25 cellular contexts compared by ENCODE assay signal in the genomic region with DNA sequence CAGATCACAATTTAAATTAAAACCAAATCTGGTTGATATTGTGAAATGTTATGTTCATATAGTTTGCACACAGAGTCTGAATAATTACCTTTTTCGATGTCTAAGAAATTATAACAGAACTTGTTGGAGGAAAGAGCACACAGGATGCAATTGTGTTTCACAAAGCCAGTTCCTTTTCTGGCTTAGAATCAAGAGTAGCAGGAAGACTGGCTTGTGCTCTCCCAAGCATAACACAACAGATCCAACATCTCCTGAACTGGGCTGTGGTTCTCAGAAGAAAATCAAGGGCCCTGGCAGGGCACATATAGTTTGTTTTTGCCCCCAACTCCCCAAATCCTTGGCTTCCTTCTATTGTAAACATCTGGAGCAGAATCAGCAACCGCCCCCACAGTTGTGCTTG.
DNase-seq lines count a peak whose midpoint lies in the region; ATAC-seq and TF ChIP-seq lines count a peak whose summit lies in the region.
"Had no signal": no experiment of that assay in that cellular context is flagged by ENCODE, and none has a peak within 500 bp of the region (broad histone marks: within the 10 kb centered on the region; RNA-seq: fewer than 3 reads in every experiment).

No MANE protein-coding gene starts in this region.

- H3K4me1 ChIP-seq in breast epithelium, result no peaks in the 10 kb centered on the region

- no peaks in the 10 kb centered on the region for H3K36me3 ChIP-seq in breast epithelium
- H3K36me3 ChIP-seq: esophagus muscularis mucosa, left lung, tibial nerve had no signal

- no peak for ATAC-seq in HG03565 (IDR thresholded peaks at IDR 0.05; ENCODE audit: unreplicated experiment)
- ATAC-seq: left lung; stimulated activated naive CD8-positive, alpha-beta T cell treated with anti-CD3 and anti-CD28 coated beads, Interleukin-15, Interleukin-2, amounts not matched to agents 100 U/mL and 50 U/mL, for 24 hours had no signal

- intact Hi-C loops in breast epithelium (cut with DNase I; ENCODE audit: low total_unique reads), result no loop called here

- TF ChIP-seq POLR2A in breast epithelium (IDR thresholded peaks at IDR 0.05), result no peak

- no peak overlapping the region for H3K4me3 ChIP-seq in breast epithelium
- H3K4me3 ChIP-seq: esophagus muscularis mucosa, left lung, tibial nerve had no signal

- peak overlapping the region; percentile 65 for H3K27ac ChIP-seq in VCaP
- no peak overlapping the region for H3K27ac ChIP-seq in breast epithelium
- H3K27ac ChIP-seq: esophagus muscularis mucosa, tibial nerve had no signal

- TF ChIP-seq CTCF in VCaP (conservative IDR thresholded peaks at IDR 0.05) (no peak), breast epithelium (IDR thresholded peaks at IDR 0.05) (no peak)

- in situ Hi-C loops in ACHN (cut with HindIII; ENCODE audit: low pct_ligation_motif_present, low pct_unique_long_range_greater_than_20kb, low sequenced_read_pairs), result no loop called here

- H3K9me3 ChIP-seq in breast epithelium, result no peaks in the 10 kb centered on the region
- H3K9me3 ChIP-seq: esophagus muscularis mucosa, left lung, tibial nerve had no signal

- no peaks in the 10 kb centered on the region for H3K27me3 ChIP-seq in breast epithelium
- H3K27me3 ChIP-seq: esophagus muscularis mucosa, left lung, tibial nerve had no signal

- DNase-seq in ACHN (peak; percentile 33), fibroblast of gingiva (ENCODE audit: low read depth) (peak; percentile 26), midbrain (lab: John Stamatoyannopoulos, UW) (peak; percentile 19), breast epithelium (ENCODE audit: low spot score in 2 of 2) (no peak), HCEC 1CT (no peak)
- DNase-seq in activated CD4-positive, CD25-positive, alpha-beta regulatory T cell (lab: John Stamatoyannopoulos, UW), result no peak
- DNase-seq: activated CD4-positive, alpha-beta T cell treated with anti-CD3 and anti-CD28 coated beads for 1 hour; activated naive CD4-positive, alpha-beta T cell treated with anti-CD3 and anti-CD28 coated beads for 36 hours; activated T-cell treated with anti-CD3 and anti-CD28 coated beads, Interleukin-2, amount 50 U/mL, for 1 hour; amygdala; EL; head of caudate nucleus; KG1; left lung; MV-4-11; NCI-H1694 treated with DMSO at 0.1 percent for 48 hours; NCI-H774; nucleus accumbens; Right ventricle myocardium superior; stimulated activated CD4-positive, alpha-beta T cell treated with anti-CD3 and anti-CD28 coated beads, Interleukin-4, amount 100 ng/mL, for 4 hours; stimulated activated naive CD8-positive, alpha-beta T cell treated with anti-CD3 and anti-CD28 coated beads, Interleukin-15, Interleukin-2, amounts not matched to agents 100 U/mL and 50 U/mL, for 24 hours had no signal

Comparison
In these comparisons a context has a peak if more than half of its experiments do, and no peak if none do; other contexts are left out.
1. DNase-seq: peak in ACHN (single experiment), fibroblast of gingiva (single experiment) and midbrain (single experiment); none in breast epithelium (0 of 2), activated CD4-positive, CD25-positive, alpha-beta regulatory T cell (0 of 4) and HCEC 1CT (single experiment).